In genomic region chr4:7062816-7063215, GRCh38 we compare ENCODE assay signal across 17 cellular contexts.
"Had no signal": no experiment of that assay in that cellular context is flagged by ENCODE, and none has a peak within 500 bp of the region (broad histone marks: within the 10 kb centered on the region; RNA-seq: fewer than 3 reads in every experiment).

No MANE protein-coding gene starts in this region.

- H3K4me3 Mint-ChIP-seq: activated CD4-positive, alpha-beta memory T cell treated with anti-CD3 and anti-CD28 coated beads, Interleukin-2, amount 10 ng/mL, durations not matched to agents 7 days and 5 days; activated CD4-positive, alpha-beta T cell treated with anti-CD3 and anti-CD28 coated beads, Interleukin-2, amount 10 ng/mL, durations not matched to agents 7 days and 5 days; T-cell had no signal

- ATAC-seq: Right ventricle myocardium inferior, T-cell had no signal

- H3K9me3 Mint-ChIP-seq: activated CD4-positive, alpha-beta memory T cell treated with anti-CD3 and anti-CD28 coated beads, Interleukin-2, amount 10 ng/mL, durations not matched to agents 7 days and 5 days; activated CD4-positive, alpha-beta T cell treated with anti-CD3 and anti-CD28 coated beads, Interleukin-2, amount 10 ng/mL, durations not matched to agents 7 days and 5 days; T-cell had no signal

- DNase-seq: activated CD4-positive, alpha-beta memory T cell treated with anti-CD3 and anti-CD28 coated beads, Interleukin-2, amount 10 ng/mL, durations not matched to agents 7 days and 5 days; activated CD4-positive, alpha-beta T cell treated with anti-CD3 and anti-CD28 coated beads, Interleukin-2, amount 10 ng/mL, durations not matched to agents 7 days and 5 days; activated CD4-positive, CD25-positive, alpha-beta regulatory T cell; activated CD8-positive, alpha-beta memory T cell treated with anti-CD3 and anti-CD28 coated beads, Interleukin-2, amount 50 U/mL, for 48 hours; activated naive CD4-positive, alpha-beta T cell treated with Interleukin-2 at 50 U/mL for 16 hours; activated T-cell treated with anti-CD3 and anti-CD28 coated beads, Interleukin-2, amount 50 U/mL, for 1 hour; anterior cingulate cortex; cerebellar nuclear complex; NCI-H1092; NCI-H1417; NCI-H1694; NCI-H2029 treated with DMSO at 0.1 percent for 48 hours; NCI-H345; NCI-H510A; NCI-H526 treated with DMSO at 0.1 percent for 48 hours; T-cell had no signal

- H3K27me3 Mint-ChIP-seq: activated CD4-positive, alpha-beta memory T cell treated with anti-CD3 and anti-CD28 coated beads, Interleukin-2, amount 10 ng/mL, durations not matched to agents 7 days and 5 days; activated CD4-positive, alpha-beta T cell treated with anti-CD3 and anti-CD28 coated beads, Interleukin-2, amount 10 ng/mL, durations not matched to agents 7 days and 5 days; T-cell had no signal

- H3K27ac Mint-ChIP-seq: activated CD4-positive, alpha-beta memory T cell treated with anti-CD3 and anti-CD28 coated beads, Interleukin-2, amount 10 ng/mL, durations not matched to agents 7 days and 5 days; activated CD4-positive, alpha-beta T cell treated with anti-CD3 and anti-CD28 coated beads, Interleukin-2, amount 10 ng/mL, durations not matched to agents 7 days and 5 days had no signal
